17 cellular contexts compared by ENCODE assay signal in genomic region chr5:151106509-151106908, GRCh38. TPM values are rescaled to one million over a fixed set of nuclear protein-coding genes. Genes with fewer than 3 reads are reported as not detected.
DNase-seq lines count a peak whose midpoint lies in the region; ATAC-seq, FAIRE-seq and TF ChIP-seq lines count a peak whose summit lies in the region.
"Had no signal": no experiment of that assay in that cellular context is flagged by ENCODE, and none has a peak within 500 bp of the region (broad histone marks: within the 10 kb centered on the region; RNA-seq: fewer than 3 reads in every experiment).

No MANE protein-coding gene starts in this region.

- POLR2A ChIA-PET in CD8-positive, alpha-beta T cell (lab: Charles Lee): no interaction called here
- POLR2A ChIA-PET in T-cell (lab: Charles Lee): no interaction called here

- no peak for TF ChIP-seq POLR2A in gastroesophageal sphincter (IDR thresholded peaks at IDR 0.05)

- CTCF ChIA-PET in CD8-positive, alpha-beta T cell (lab: Charles Lee): interaction anchor here (1.1 to 50.0 kb wide), 4 partner anchors 9 to 57 kb away, joined by 3 to 1723 read pairs (median 18); partner anchors contain the start of gene ANXA6
- CTCF ChIA-PET in T-cell (lab: Charles Lee): interaction anchor here (1.1 to 1.6 kb wide), 2 partner anchors 9 kb away, joined by 4 read pairs; no protein-coding TSS in a partner anchor

- TF ChIP-seq CTCF in CD8-positive, alpha-beta T cell (IDR thresholded peaks at IDR 0.05): no peak
- TF ChIP-seq CTCF in gastroesophageal sphincter (IDR thresholded peaks at IDR 0.05): no peak
- TF ChIP-seq CTCF in D721Med (IDR thresholded peaks at IDR 0.05; ENCODE audit: insufficient read depth, missing control alignments): no peak

- H3K9me3 Mint-ChIP-seq in CD8-positive, alpha-beta T cell: no peaks in the 10 kb centered on the region
- no peaks in the 10 kb centered on the region for H3K9me3 Mint-ChIP-seq in T-cell
- H3K9me3 Mint-ChIP-seq: dendritic cell treated with granulocyte-macrophage colony-stimulating factor and Interleukin-4, amounts not matched to agents 40 ng/mL and 50 ng/mL, for 4 days had no signal

- no peak for ATAC-seq in CD8-positive, alpha-beta T cell
- no peak for ATAC-seq in T-cell (replicated peaks in 1 of 4)
- no peak for ATAC-seq in gastroesophageal sphincter

- H3K27ac Mint-ChIP-seq in CD8-positive, alpha-beta T cell: peak overlapping the region; percentile 70
- peak overlapping the region; percentile 77 to 79 for H3K27ac Mint-ChIP-seq in T-cell
- H3K27ac Mint-ChIP-seq: dendritic cell treated with granulocyte-macrophage colony-stimulating factor and Interleukin-4, amounts not matched to agents 40 ng/mL and 50 ng/mL, for 4 days had no signal

- H3K9me3 ChIP-seq in CD8-positive, alpha-beta T cell (ENCODE audit: low read length): no peaks in the 10 kb centered on the region
- H3K9me3 ChIP-seq in gastroesophageal sphincter (no peaks in the 10 kb centered on the region), small intestine (ENCODE audit: control insufficient read depth, low read depth) (no peaks in the 10 kb centered on the region)
- H3K9me3 ChIP-seq: BE2C, testis had no signal

- no peak for DNase-seq in CD8-positive, alpha-beta T cell
- DNase-seq in T-cell (no peak), small intestine (no peak), nucleus accumbens (lab: John Stamatoyannopoulos, UW) (no peak), NCI-H2107 (lab: John Stamatoyannopoulos, UW) (no peak), NCI-H526 (lab: John Stamatoyannopoulos, UW) (no peak), D721Med (ENCODE audit: insufficient read length, low spot score) (no peak)
- DNase-seq: activated CD4-positive, CD25-positive, alpha-beta regulatory T cell; activated naive CD4-positive, alpha-beta T cell; BE2C; NCI-H1092; SHP77 treated with DMSO at 0.1 percent for 48 hours; stimulated activated CD4-positive, alpha-beta T cell treated with anti-CD3 and anti-CD28 coated beads, Interleukin-2, amount 100 ng/mL, for 24 hours; testis had no signal

- no peaks in the 10 kb centered on the region for H3K4me1 Mint-ChIP-seq in CD8-positive, alpha-beta T cell (ENCODE audit: low read depth)
- H3K4me1 Mint-ChIP-seq in T-cell: peaks cover 0 to 5% (median 3%) of the 10 kb centered on the region in 3 donors

- H3K4me3 Mint-ChIP-seq in CD8-positive, alpha-beta T cell: no peak overlapping the region
- H3K4me3 Mint-ChIP-seq in T-cell: no peak overlapping the region
- H3K4me3 Mint-ChIP-seq: dendritic cell treated with granulocyte-macrophage colony-stimulating factor and Interleukin-4, amounts not matched to agents 40 ng/mL and 50 ng/mL, for 4 days had no signal

- TF ChIP-seq EP300 in gastroesophageal sphincter (IDR thresholded peaks at IDR 0.05): no peak

- H3K36me3 Mint-ChIP-seq in CD8-positive, alpha-beta T cell: peaks cover 96% of the 10 kb centered on the region
- peaks cover 70% of the 10 kb centered on the region for H3K36me3 Mint-ChIP-seq in T-cell

- H3K4me1 ChIP-seq in CD8-positive, alpha-beta T cell (ENCODE audit: insufficient read depth, low read length): no peaks in the 10 kb centered on the region
- peaks cover 15 to 61% (median 20%) of the 10 kb centered on the region in 3 donors for H3K4me1 ChIP-seq in gastroesophageal sphincter
- peaks cover 8 to 9% of the 10 kb centered on the region in 2 donors for H3K4me1 ChIP-seq in small intestine (ENCODE audit: control insufficient read depth in 2 of 2, insufficient read depth in 1 of 2, low read depth in 1 of 2, low read length in 1 of 2)
- H3K4me1 ChIP-seq: BE2C had no signal

- intact Hi-C loops in CD8-positive, alpha-beta T cell (cut with DNase I, micrococcal nuclease): loop anchor here in 1 of 2 experiments (10.0 kb wide), 1 partner anchor 242 kb away; no protein-coding TSS in a partner anchor

- peaks cover 87% of the 10 kb centered on the region for H3K36me3 ChIP-seq in CD8-positive, alpha-beta T cell (ENCODE audit: insufficient read depth, low read length)
- H3K36me3 ChIP-seq in gastroesophageal sphincter (peaks cover 0 to 90% of the 10 kb centered on the region in 2 donors), small intestine (ENCODE audit: control insufficient read depth in 2 of 2, insufficient read depth in 2 of 2, low read length in 2 of 2) (no peaks in the 10 kb centered on the region)

- no peaks in the 10 kb centered on the region for H3K27me3 Mint-ChIP-seq in CD8-positive, alpha-beta T cell (ENCODE audit: low read depth)
- no peaks in the 10 kb centered on the region for H3K27me3 Mint-ChIP-seq in T-cell
- H3K27me3 Mint-ChIP-seq: dendritic cell treated with granulocyte-macrophage colony-stimulating factor and Interleukin-4, amounts not matched to agents 40 ng/mL and 50 ng/mL, for 4 days had no signal

- H3K27me3 ChIP-seq in CD8-positive, alpha-beta T cell (ENCODE audit: insufficient read depth, low read length): no peaks in the 10 kb centered on the region
- H3K27me3 ChIP-seq in gastroesophageal sphincter: no peaks in the 10 kb centered on the region
- no peaks in the 10 kb centered on the region for H3K27me3 ChIP-seq in small intestine (ENCODE audit: control insufficient read depth in 2 of 2, insufficient read depth in 2 of 2, low read length in 2 of 2)
- H3K27me3 ChIP-seq: BE2C, testis had no signal

- 78 to 100% methylated on average over 1 of the region's 2 CpGs for WGBS in gastroesophageal sphincter (ENCODE audit: low coverage in 1 of 2), 2 donors
- WGBS in small intestine, 3 donors: 47 to 83% (median 74%) methylated on average over 2 of the region's 2 CpGs

- no peak overlapping the region for H3K4me3 ChIP-seq in CD8-positive, alpha-beta T cell (ENCODE audit: low read depth, low read length)
- H3K4me3 ChIP-seq in gastroesophageal sphincter: no peak overlapping the region
- no peak overlapping the region for H3K4me3 ChIP-seq in small intestine (ENCODE audit: low read depth in 1 of 2, low read length in 2 of 2)
- H3K4me3 ChIP-seq: testis had no signal

- FAIRE-seq in small intestine (lab: Jason Lieb, UNC) (no peak), D721Med (lab: Jason Lieb, UNC) (no peak)
- FAIRE-seq: frontal cortex had no signal

- H3K27ac ChIP-seq in CD8-positive, alpha-beta T cell (ENCODE audit: low read depth, low read length): no peak overlapping the region
- H3K27ac ChIP-seq in gastroesophageal sphincter (peak overlapping the region in 3 of 4 donors; percentile 80 to 89 (median 85)), small intestine (ENCODE audit: low read depth in 1 of 2, low read length in 1 of 2) (peak overlapping the region; percentile 72 to 85)
- H3K27ac ChIP-seq: testis had no signal

RNA-seq across cellular contexts. Expression of gene TNIP1, which starts 25.7 kb away (rescaled TPM):
- total RNA-seq in CD8-positive, alpha-beta T cell: 100 to 1,000 TPM; 133 to 134 TPM
- 100 to 1,000 TPM; 118 to 211 (median 170) TPM for total RNA-seq in T-cell
- 100 to 1,000 TPM in 2 of 4 donors, 10 to 100 TPM in 2; 74.2 to 142 (median 97.9) TPM for total RNA-seq in gastroesophageal sphincter
- polyA plus RNA-seq in small intestine: 100 to 1,000 TPM in 2 of 3 donors, 10 to 100 TPM in 1; 97.5 to 190 (median 164) TPM

RNA-seq across cellular contexts. Expression of gene ANXA6, which starts 51.1 kb away (rescaled TPM):
- 10 to 100 TPM; 83.5 to 89.4 TPM for total RNA-seq in CD8-positive, alpha-beta T cell
- total RNA-seq in T-cell: 100 to 1,000 TPM; 266 to 395 (median 345) TPM
- 100 to 1,000 TPM; 359 to 435 (median 375) TPM for total RNA-seq in gastroesophageal sphincter
- polyA plus RNA-seq in small intestine: 10 to 100 TPM in 2 of 3 donors, 1 to 10 TPM in 1; 7.2 to 68.2 (median 25.1) TPM
